8 cellular contexts compared by ENCODE assay signal in the genomic region with DNA sequence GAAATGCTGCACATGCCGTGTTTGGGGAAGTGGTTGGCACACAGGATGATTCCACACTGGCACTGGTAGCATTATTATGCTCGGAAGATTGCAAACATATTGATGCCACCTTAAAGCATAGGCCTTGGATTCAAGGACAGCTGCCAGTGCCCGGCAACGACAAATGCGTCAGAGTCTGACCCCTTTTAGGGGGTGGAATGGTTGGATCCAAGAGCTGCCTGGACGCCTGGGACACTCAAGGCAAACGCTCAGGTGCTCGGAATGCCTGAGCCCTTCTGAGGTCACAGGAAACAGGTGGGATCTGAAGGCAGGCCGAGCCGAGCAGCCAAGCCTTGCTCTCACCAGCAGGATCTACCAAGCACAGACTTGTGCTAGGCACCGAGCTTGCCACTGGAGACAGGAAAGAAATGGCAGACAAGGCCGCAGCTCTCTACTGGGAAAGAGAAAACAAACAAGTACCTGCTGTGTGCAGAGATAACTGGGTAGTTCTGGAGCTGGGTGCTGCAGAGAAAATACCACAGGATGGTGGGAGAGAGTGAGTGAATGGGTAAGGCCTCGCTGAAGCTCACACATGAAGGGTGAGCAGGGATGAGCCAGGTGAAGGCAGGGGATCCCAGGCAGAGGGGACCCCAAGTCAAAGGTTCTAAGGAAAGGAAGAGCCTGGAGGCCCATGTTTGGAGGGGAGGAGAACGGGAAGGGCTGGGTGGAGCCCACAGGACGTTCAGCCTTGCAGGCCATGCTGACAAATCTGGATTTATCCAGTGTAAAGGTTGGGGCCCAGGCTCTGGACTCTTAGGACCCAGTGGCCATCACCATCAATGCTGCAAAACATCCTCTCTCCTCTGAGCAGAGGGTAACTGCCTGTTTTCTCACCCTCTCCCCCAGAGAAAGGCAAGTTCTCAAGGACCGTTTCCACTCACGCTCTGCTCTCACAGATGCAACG. TPM values are rescaled to one million over a fixed set of nuclear protein-coding genes. Genes with fewer than 3 reads are reported as not detected.
DNase-seq lines count a peak whose midpoint lies in the region; ATAC-seq and TF ChIP-seq lines count a peak whose summit lies in the region.

No MANE protein-coding gene starts in this region.

- H3K4me1 ChIP-seq in HUES64 (ENCODE audit: insufficient read depth, low read length) (peaks cover 8% of the 10 kb centered on the region), hepatocyte (ENCODE audit: insufficient read depth) (peaks cover 43% of the 10 kb centered on the region), spleen (peaks cover 41 to 100% (median 89%) of the 10 kb centered on the region in 6 donors)

- peak overlapping the region; percentile 14; the same call in 1 of the 2 replicates for H3K9ac ChIP-seq in HUES64 (ENCODE audit: low read depth, low read length)

- H2AFZ ChIP-seq in hepatocyte = no peak overlapping the region

- no peak for DNase-seq in activated CD4-positive, alpha-beta memory T cell treated with anti-CD3 and anti-CD28 coated beads for 36 hours
- DNase-seq in hepatocyte (ENCODE audit: low spot score) (no peak), spleen (peak; percentile 67), Calu3 (no peak), globus pallidus (ENCODE audit: low spot score) (no peak)
- no peak for DNase-seq in activated effector memory CD4-positive, alpha-beta T cell treated with anti-CD3 and anti-CD28 coated beads, Interleukin-2, amount 50 U/mL, for 16 hours

- H3K27ac ChIP-seq in HUES64 (ENCODE audit: low read depth, low read length) = peak overlapping the region; percentile 38
- peak overlapping the region; percentile 76 for H3K27ac ChIP-seq in hepatocyte
- H3K27ac ChIP-seq in spleen = peak overlapping the region; percentile 22 to 90 (median 82)

- H3K4me3 ChIP-seq in HUES64 (ENCODE audit: low read length) (no peak overlapping the region), hepatocyte (no peak overlapping the region), spleen (peak overlapping the region in 2 of 8 donors; percentile 13 to 45)

- CTCF ChIA-PET in activated CD4-positive, alpha-beta memory T cell treated with anti-CD3 and anti-CD28 coated beads for 36 hours (lab: Charles Lee) = interaction anchor here (0.6 to 3.5 kb wide), 31 partner anchors 9 to 458 kb away, joined by 3 to 47 read pairs (median 4); a partner anchor contains a TSS
- CTCF ChIA-PET in Calu3 (lab: Charles Lee) = interaction anchor here (0.6 to 1.9 kb wide), 7 partner anchors 13 to 385 kb away, joined by 3 to 9 read pairs (median 4); a partner anchor contains a TSS

- TF ChIP-seq POLR2A in spleen (IDR thresholded peaks at IDR 0.05) = no peak

- WGBS in HUES64 = 76% methylated on average over 18 of the region's 18 CpGs
- WGBS in hepatocyte (ENCODE audit: low lambda C conversion rate, missing lambda C conversion rate) = 61% methylated on average over 18 of the region's 18 CpGs
- WGBS in spleen, 5 donors = 44 to 58% (median 48%) methylated on average over 14 to 18 of the region's 18 CpGs

- H3K9me3 ChIP-seq in HUES64 (ENCODE audit: insufficient read depth, low read depth, low read length) = no peaks in the 10 kb centered on the region
- H3K9me3 ChIP-seq in hepatocyte (ENCODE audit: low read depth) = no peaks in the 10 kb centered on the region
- no peaks in the 10 kb centered on the region for H3K9me3 ChIP-seq in spleen

- H3K79me2 ChIP-seq in hepatocyte = peaks cover 98% of the 10 kb centered on the region

- H3K36me3 ChIP-seq in HUES64 (ENCODE audit: insufficient read depth, low read length) (peaks cover 10% of the 10 kb centered on the region), hepatocyte (replicated peaks; ENCODE audit: insufficient read depth, low read depth) (no peaks in the 10 kb centered on the region), spleen (peaks cover 0 to 56% (median 13%) of the 10 kb centered on the region in 6 donors)

- H3K9me3 Mint-ChIP-seq in activated CD4-positive, alpha-beta memory T cell treated with anti-CD3 and anti-CD28 coated beads for 36 hours = no peaks in the 10 kb centered on the region
- no peaks in the 10 kb centered on the region for H3K9me3 Mint-ChIP-seq in Calu3 (ENCODE audit: low read depth, unreplicated experiment)

- no peak overlapping the region for H3K4me3 Mint-ChIP-seq in activated CD4-positive, alpha-beta memory T cell treated with anti-CD3 and anti-CD28 coated beads for 36 hours
- no peak overlapping the region for H3K4me3 Mint-ChIP-seq in Calu3 (ENCODE audit: low read depth, unreplicated experiment)

- no peaks in the 10 kb centered on the region for H3K27me3 ChIP-seq in HUES64 (ENCODE audit: insufficient read depth, low read length)
- H3K27me3 ChIP-seq in hepatocyte = no peaks in the 10 kb centered on the region
- H3K27me3 ChIP-seq in spleen (replicated peaks in 1 of 7) = no peaks in the 10 kb centered on the region

- peaks cover 73% of the 10 kb centered on the region for H3K4me1 Mint-ChIP-seq in activated CD4-positive, alpha-beta memory T cell treated with anti-CD3 and anti-CD28 coated beads for 36 hours (ENCODE audit: low read depth)
- peaks cover 17% of the 10 kb centered on the region for H3K4me1 Mint-ChIP-seq in Calu3 (ENCODE audit: low read depth, unreplicated experiment)

- intact Hi-C loops in activated CD4-positive, alpha-beta memory T cell treated with anti-CD3 and anti-CD28 coated beads for 36 hours (cut with micrococcal nuclease) = no loop called here
- intact Hi-C loops in spleen (cut with DNase I; ENCODE audit: low total_unique reads) (loop anchor here (10.0 kb wide), 1 partner anchor 64 kb away; a partner anchor contains a TSS), Calu3 (cut with micrococcal nuclease; ENCODE audit: unreplicated experiment) (no loop called here)

- H3K4me2 ChIP-seq in hepatocyte = peak overlapping the region; percentile 45

- H3K27ac Mint-ChIP-seq in activated CD4-positive, alpha-beta memory T cell treated with anti-CD3 and anti-CD28 coated beads for 36 hours = peak overlapping the region; percentile 82
- H3K27ac Mint-ChIP-seq in Calu3 (ENCODE audit: unreplicated experiment) = no peak overlapping the region

- BruUV-seq in Calu3 (replicated peaks; lab: Mats Ljungman, UMichigan) = no TSS peak

- TF ChIP-seq CTCF in hepatocyte (IDR thresholded peaks at IDR 0.05; ENCODE audit: poor library complexity) (no peak), spleen (IDR thresholded peaks at IDR 0.05 in 8 of 11, conservative IDR thresholded peaks at IDR 0.05 in 3 of 11) (no peak), Calu3 (IDR thresholded peaks at IDR 0.05; ENCODE audit: unreplicated experiment) (no peak)

- POLR2A ChIA-PET in activated CD4-positive, alpha-beta memory T cell treated with anti-CD3 and anti-CD28 coated beads for 36 hours (lab: Charles Lee) = interaction anchor here (1.1 kb wide), 1 partner anchor 22 kb away, joined by 3 read pairs; no protein-coding TSS in a partner anchor

- H3K36me3 Mint-ChIP-seq in activated CD4-positive, alpha-beta memory T cell treated with anti-CD3 and anti-CD28 coated beads for 36 hours = peaks cover 5% of the 10 kb centered on the region
- H3K36me3 Mint-ChIP-seq in Calu3 (ENCODE audit: insufficient read depth, unreplicated experiment) = peaks cover 16% of the 10 kb centered on the region

- no peaks in the 10 kb centered on the region for H3K9me2 ChIP-seq in hepatocyte (replicated peaks; ENCODE audit: insufficient read depth)

- peaks cover 79% of the 10 kb centered on the region for H4K20me1 ChIP-seq in hepatocyte (ENCODE audit: insufficient read depth, poor library complexity, severe bottlenecking)

- H3K27me3 Mint-ChIP-seq in activated CD4-positive, alpha-beta memory T cell treated with anti-CD3 and anti-CD28 coated beads for 36 hours = no peaks in the 10 kb centered on the region
- H3K27me3 Mint-ChIP-seq in Calu3 (ENCODE audit: unreplicated experiment) = no peaks in the 10 kb centered on the region

- no peak for ATAC-seq in GM19452 (IDR thresholded peaks at IDR 0.05; ENCODE audit: unreplicated experiment)

RNA-seq across cellular contexts. Expression of a gene that starts 9.2 kb away (rescaled TPM):
- 57.2 TPM for polyA plus RNA-seq in HUES64 (2013, experiment 1 of 2)
- polyA plus RNA-seq in HUES64 (2013, experiment 2 of 2) = 66.4 TPM
- total RNA-seq in activated CD4-positive, alpha-beta memory T cell treated with anti-CD3 and anti-CD28 coated beads for 36 hours = 10 to 100 TPM; 78.1 to 81.3 TPM
- total RNA-seq in hepatocyte (51.0 and 78.1 TPM in 2 replicates), spleen (10 to 100 TPM; 68.5 to 92.9 (median 71.2) TPM), Calu3 (2022) (57.0 and 58.4 TPM in 2 replicates)
- polyA plus RNA-seq in hepatocyte (10.4 and 16.4 TPM in 2 replicates), spleen (10 to 100 TPM; 27.5 to 44.3 (median 30.2) TPM)

RNA-seq across cellular contexts. Expression of a gene that starts 54.6 kb away (rescaled TPM):
- polyA plus RNA-seq in HUES64 (2013, experiment 1 of 2) = 0.75 TPM
- polyA plus RNA-seq in HUES64 (2013, experiment 2 of 2) = 0.70 TPM
- 1 to 10 TPM; 3.7 to 3.9 TPM for total RNA-seq in activated CD4-positive, alpha-beta memory T cell treated with anti-CD3 and anti-CD28 coated beads for 36 hours
- total RNA-seq in hepatocyte (7.5 and 15.5 TPM in 2 replicates), spleen (10 to 100 TPM; 14.7 to 20.7 (median 17.6) TPM), Calu3 (2022) (39.9 and 45.7 TPM in 2 replicates)
- polyA plus RNA-seq in hepatocyte (17.8 and 23.1 TPM in 2 replicates), spleen (10 to 100 TPM; 23.7 to 61.8 (median 51.3) TPM)
